20 cellular contexts compared by ENCODE assay signal in the genomic region with DNA sequence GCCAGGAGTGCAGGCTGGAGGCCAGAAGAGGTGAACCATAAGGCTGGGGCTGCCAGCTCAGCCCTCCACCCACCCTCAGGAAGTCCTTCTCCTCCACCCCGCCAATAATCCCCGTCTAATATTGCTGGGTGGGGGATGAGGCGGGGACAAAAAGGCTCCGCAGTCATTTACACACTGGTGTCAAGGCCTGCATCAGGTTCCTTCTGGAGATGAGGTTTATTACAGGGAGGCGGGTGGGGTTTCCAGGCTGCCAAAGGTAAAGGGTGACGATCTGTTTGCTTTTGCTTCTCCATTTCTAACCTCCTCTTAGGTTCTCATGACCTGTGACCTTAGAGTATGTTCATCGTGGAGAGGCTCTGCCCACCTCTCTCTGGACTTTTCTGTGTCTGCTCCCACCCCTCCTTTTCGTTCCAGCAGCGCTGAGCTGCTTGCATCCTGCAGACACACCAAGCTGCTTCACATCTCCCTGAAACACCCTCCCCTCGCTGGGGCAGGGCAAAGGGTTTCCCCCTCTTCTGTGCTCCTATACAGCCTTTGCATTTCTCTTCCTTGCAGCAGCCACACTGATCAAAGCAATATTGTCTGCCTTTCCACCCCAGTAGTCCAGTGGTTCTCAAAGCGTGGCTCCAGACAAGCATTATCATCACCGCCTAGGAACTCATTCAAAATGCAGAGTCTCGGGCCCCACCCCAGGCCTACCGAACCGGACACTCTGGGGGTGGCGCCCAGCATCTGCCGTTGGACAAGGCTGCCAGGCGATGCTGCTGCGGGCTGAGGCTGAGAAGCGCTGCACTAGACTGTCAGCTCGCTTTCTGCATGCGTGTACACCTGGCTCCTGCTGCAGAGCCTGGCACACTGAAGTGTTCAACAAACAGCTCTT. TPM values are rescaled to one million over a fixed set of nuclear protein-coding genes. Genes with fewer than 3 reads are reported as not detected.
DNase-seq lines count a peak whose midpoint lies in the region; ATAC-seq and TF ChIP-seq lines count a peak whose summit lies in the region.
"Had no signal": no experiment of that assay in that cellular context is flagged by ENCODE, and none has a peak within 500 bp of the region (broad histone marks: within the 10 kb centered on the region; RNA-seq: fewer than 3 reads in every experiment).

No MANE protein-coding gene starts in this region.

- no peaks in the 10 kb centered on the region for H3K27me3 ChIP-seq in RWPE2 (ENCODE audit: insufficient read depth, poor library complexity, severe bottlenecking)
- H3K27me3 ChIP-seq in suprapubic skin: no peaks in the 10 kb centered on the region
- H3K27me3 ChIP-seq: gastroesophageal sphincter, stomach had no signal

- TF ChIP-seq EP300 in suprapubic skin (IDR thresholded peaks at IDR 0.05): no peak

- H3K27ac ChIP-seq in RWPE2 (ENCODE audit: poor library complexity, severe bottlenecking) (no peak overlapping the region), suprapubic skin (peak overlapping the region; percentile 30)
- H3K27ac ChIP-seq: gastroesophageal sphincter, stomach had no signal

- TF ChIP-seq CTCF in RWPE2 (IDR thresholded peaks at IDR 0.05; ENCODE audit: poor library complexity, severe bottlenecking): no peak
- TF ChIP-seq CTCF in suprapubic skin (IDR thresholded peaks at IDR 0.05): no peak

- 67% methylated on average over 22 of the region's 22 CpGs for WGBS in suprapubic skin

- peaks cover under 1% of the 10 kb centered on the region for H3K4me1 ChIP-seq in RWPE2 (ENCODE audit: insufficient read depth, poor library complexity, severe bottlenecking)
- H3K4me1 ChIP-seq in suprapubic skin: peaks cover 54% of the 10 kb centered on the region
- H3K4me1 ChIP-seq: stomach had no signal

- DNase-seq in NCI-H510A treated with DMSO at 0.1 percent for 48 hours (lab: John Stamatoyannopoulos, UW) (peak; percentile 12), NCI-H510A (lab: John Stamatoyannopoulos, UW) (no peak), RWPE2 (ENCODE audit: low spot score) (peak; percentile 50), left kidney (ENCODE audit: low read depth, low spot score) (peak; percentile 91), suprapubic skin (ENCODE audit: low spot score in 2 of 2) (no peak)
- DNase-seq in activated T-cell treated with anti-CD3 and anti-CD28 coated beads, Interleukin-2, amount 50 U/mL, for 48 hours: no peak
- DNase-seq in stimulated activated CD4-positive, alpha-beta T cell treated with anti-CD3 and anti-CD28 coated beads, Interleukin-2, amount 100 ng/mL, for 48 hours: no peak
- DNase-seq: 8988T; activated CD4-positive, alpha-beta T cell treated with anti-CD3 and anti-CD28 coated beads, Interleukin-2, amount 50 U/mL, for 48 hours; activated CD4-positive, CD25-positive, alpha-beta regulatory T cell; activated gamma-delta T cell treated with Interleukin-2 at 50 U/mL for 16 hours; NCI-H1105 treated with DMSO at 0.1 percent for 48 hours; NCI-H2029 treated with DMSO at 0.1 percent for 48 hours; retina; stomach; T-helper 9 cell had no signal

- no peaks in the 10 kb centered on the region for H3K9me3 ChIP-seq in RWPE2 (ENCODE audit: severe bottlenecking)
- no peaks in the 10 kb centered on the region for H3K9me3 ChIP-seq in suprapubic skin
- H3K9me3 ChIP-seq: gastroesophageal sphincter, stomach had no signal

- no peak for ATAC-seq in RWPE2 (ENCODE audit: low read depth)
- ATAC-seq in GM18909 (IDR thresholded peaks at IDR 0.05; ENCODE audit: poor library complexity, unreplicated experiment): no peak
- ATAC-seq: gastroesophageal sphincter, Right ventricle myocardium inferior had no signal

- H3K36me3 ChIP-seq in RWPE2 (ENCODE audit: low read depth): no peaks in the 10 kb centered on the region; the same call in 1 of the 2 replicates
- no peaks in the 10 kb centered on the region for H3K36me3 ChIP-seq in suprapubic skin
- H3K36me3 ChIP-seq: gastroesophageal sphincter, stomach had no signal

- H3K4me3 ChIP-seq in RWPE2 (ENCODE audit: severe bottlenecking) (no peak overlapping the region), suprapubic skin (no peak overlapping the region)
- H3K4me3 ChIP-seq: gastroesophageal sphincter, stomach had no signal

- no peak for TF ChIP-seq POLR2A in suprapubic skin (IDR thresholded peaks at IDR 0.05)

RNA-seq across cellular contexts. Expression of a gene that starts 26.6 kb away (rescaled TPM):
- total RNA-seq in suprapubic skin: 100 to 1,000 TPM; 292 to 338 (median 317) TPM
- total RNA-seq: B cell had no signal

Comparison
In these comparisons a context has a peak if more than half of its experiments do, and no peak if none do; other contexts are left out.
1. DNase-seq: peak in NCI-H510A treated with DMSO at 0.1 percent for 48 hours (single experiment), RWPE2 (single experiment) and left kidney (single experiment); none in NCI-H510A (single experiment), suprapubic skin (0 of 2), activated T-cell treated with anti-CD3 and anti-CD28 coated beads, Interleukin-2, amount 50 U/mL, for 48 hours (0 of 2) and stimulated activated CD4-positive, alpha-beta T cell treated with anti-CD3 and anti-CD28 coated beads, Interleukin-2, amount 100 ng/mL, for 48 hours (0 of 2).